Comparison of ENCODE assay signal across 8 cellular contexts in genomic region chr15:49046113-49046883, GRCh38. TPM values are rescaled to one million over a fixed set of nuclear protein-coding genes. Genes with fewer than 3 reads are reported as not detected.
A peak's percentile ranks its signal among the peaks of the same experiment; 100 is the strongest.
DNase-seq lines count a peak whose midpoint lies in the region; ATAC-seq and TF ChIP-seq lines count a peak whose summit lies in the region.

Gene SECISBP2L, minus strand, starts transcription at chr15:49046446. Its CDS starts 147 bp downstream, at chr15:49046299.

- DNase-seq in GM13976 (ENCODE audit: low spot score) (peak; percentile 95), NCI-H1436 treated with DMSO at 0.1 percent for 48 hours (lab: John Stamatoyannopoulos, UW) (peak; percentile 76), amniotic stem cell (lab: John Stamatoyannopoulos, UW) (peak; percentile 72), left ventricle myocardium inferior (peak; percentile 94), prostate gland (ENCODE audit: low spot score) (peak; percentile 92)

- in situ Hi-C loops in GM13976 (cut with MboI; ENCODE audit: low sequenced_read_pairs, unreplicated experiment), result no loop called here

- ATAC-seq in HG02852 (IDR thresholded peaks at IDR 0.05; ENCODE audit: unreplicated experiment), result peak; percentile 93

- TF ChIP-seq CTCF in GM13976 (IDR thresholded peaks at IDR 0.05; ENCODE audit: borderline replicate concordance, control extremely low read depth, extremely low read depth, insufficient read depth, missing control alignments) (peak; percentile 79), left ventricle myocardium inferior (IDR thresholded peaks at IDR 0.05; ENCODE audit: borderline replicate concordance) (peak; percentile 39), prostate gland (IDR thresholded peaks at IDR 0.05) (peak in 2 of 4 experiments; percentile 10 to 20)

- 1% methylated on average over 48 of the region's 53 CpGs for WGBS in prostate gland
- WGBS in urinary bladder, result 1% methylated on average over 53 of the region's 53 CpGs

- H3K4me3 ChIP-seq in left ventricle myocardium inferior, result peak within 1 kb of the TSS; percentile 92
- H3K4me3 ChIP-seq in prostate gland, result peak within 1 kb of the TSS; percentile 90 to 91
- H3K4me3 ChIP-seq in urinary bladder (ENCODE audit: low read depth, low read length), result peak within 1 kb of the TSS; percentile 99

- intact Hi-C loops in T-helper 1 cell treated with Interleukin-12 subunit alpha and Interleukin-12 subunit beta and Interleukin-4 antibody, amounts not matched to agents 30 ng/mL and 1 ng/mL, for 36 hours (cut with micrococcal nuclease), result loop anchor here (1.0 to 10.0 kb wide), 13 partner anchors 59 to 1859 kb away; partner anchors contain the start of genes AP4E1, CEP152, COPS2 and DTWD1
- intact Hi-C loops in left ventricle myocardium inferior (cut with micrococcal nuclease) (loop anchor here (10.0 kb wide), 1 partner anchor 89 kb away; no protein-coding TSS in a partner anchor), prostate gland (cut with DNase I) (loop anchor here (10.0 kb wide), 3 partner anchors 109 to 379 kb away; partner anchors contain the start of genes COPS2 and FGF7)

- H3K27ac ChIP-seq in left ventricle myocardium inferior (replicated peaks), result peak within 1 kb of the TSS; percentile 93
- peak within 1 kb of the TSS; percentile 86 for H3K27ac ChIP-seq in prostate gland
- peak within 1 kb of the TSS; percentile 90 for H3K27ac ChIP-seq in urinary bladder (ENCODE audit: low read depth)

- peak; percentile 73 for TF ChIP-seq POLR2A in prostate gland (IDR thresholded peaks at IDR 0.05)

- H3K27me3 ChIP-seq in left ventricle myocardium inferior (ENCODE audit: low read depth) (no peaks in the 10 kb centered on the region), prostate gland (replicated peaks; ENCODE audit: insufficient read depth) (no peaks in the 10 kb centered on the region)

- H3K4me1 ChIP-seq in left ventricle myocardium inferior (peaks cover 54% of the 10 kb centered on the region), prostate gland (replicated peaks) (no peaks in the 10 kb centered on the region), urinary bladder (ENCODE audit: insufficient read depth) (no peaks in the 10 kb centered on the region)

- H3K36me3 ChIP-seq in left ventricle myocardium inferior (no peaks in the 10 kb centered on the region), prostate gland (no peaks in the 10 kb centered on the region), urinary bladder (ENCODE audit: insufficient read depth) (no peaks in the 10 kb centered on the region)

- H3K9me3 ChIP-seq in left ventricle myocardium inferior (replicated peaks) (no peaks in the 10 kb centered on the region), prostate gland (no peaks in the 10 kb centered on the region)

RNA-seq across cellular contexts. Expression of gene SECISBP2L, which starts in this region (rescaled TPM):
- 40.1 and 42.3 TPM in 2 replicates for total RNA-seq in T-helper 1 cell treated with Interleukin-12 subunit alpha and Interleukin-12 subunit beta and Interleukin-4 antibody, amounts not matched to agents 30 ng/mL and 1 ng/mL, for 36 hours
- total RNA-seq in left ventricle myocardium inferior (39.3 TPM), prostate gland (10 to 100 TPM; 39.6 to 46.4 TPM), urinary bladder (94.2 TPM)
- 20.1 TPM for polyA plus RNA-seq in urinary bladder

Comparison
In these comparisons a context has a peak if more than half of its experiments do, and no peak if none do; other contexts are left out.
1. Peak in every context shown above with its lines: DNase-seq, ATAC-seq, H3K4me3 ChIP-seq and H3K27ac ChIP-seq.